ENCODE assay signal across 8 cellular contexts in genomic region chr14:23319746-23320583, GRCh38. TPM values are rescaled to one million over a fixed set of nuclear protein-coding genes. Genes with fewer than 3 reads are reported as not detected.
DNase-seq lines count a peak whose midpoint lies in the region; ATAC-seq, FAIRE-seq and TF ChIP-seq lines count a peak whose summit lies in the region.

No MANE protein-coding gene starts in this region.

- H3K27ac ChIP-seq in PC-3 (ENCODE audit: low read length) (peak overlapping the region; percentile 80), endothelial cell of umbilical vein (ENCODE audit: insufficient read depth, low read depth, low read length) (peak overlapping the region; percentile 75), ovary (peak overlapping the region in 1 of 2 donors; percentile 98)

- no peaks in the 10 kb centered on the region for H3K9me3 ChIP-seq in PC-3 (ENCODE audit: low read length)
- H3K9me3 ChIP-seq in endothelial cell of umbilical vein (replicated peaks; ENCODE audit: control insufficient read depth, insufficient read depth, low read length): no peaks in the 10 kb centered on the region
- no peaks in the 10 kb centered on the region for H3K9me3 ChIP-seq in ovary

- H3K9me3 Mint-ChIP-seq in Calu3 (ENCODE audit: low read depth, unreplicated experiment): no peaks in the 10 kb centered on the region

- peaks cover 11% of the 10 kb centered on the region for H3K4me1 Mint-ChIP-seq in Calu3 (ENCODE audit: low read depth, unreplicated experiment)

- no TSS peak for BruUV-seq in Calu3 (replicated peaks; lab: Mats Ljungman, UMichigan)
- no TSS peak for BruUV-seq in PC-3 (replicated peaks; lab: Mats Ljungman, UMichigan)
- no TSS peak for BruUV-seq in endothelial cell of umbilical vein (replicated peaks; lab: Mats Ljungman, UMichigan)

- H2AFZ ChIP-seq in PC-3 (ENCODE audit: low read length) (peak overlapping the region; percentile 89), endothelial cell of umbilical vein (ENCODE audit: low read depth, low read length) (peak overlapping the region; percentile 76)

- H3K9ac ChIP-seq in PC-3 (ENCODE audit: low read length) (peak overlapping the region; percentile 63), endothelial cell of umbilical vein (replicated peaks; ENCODE audit: extremely low read depth, insufficient read depth, low read length) (peak overlapping the region; percentile 58)

- POLR2A ChIA-PET in PC-3 (lab: Charles Lee; ENCODE audit: unreplicated experiment): interaction anchor here (0.7 to 2.0 kb wide), 4 partner anchors 13 to 34 kb away, joined by 3 to 16 read pairs (median 9); partner anchors contain the start of genes BCL2L2, HOMEZ and PPP1R3E
- POLR2A ChIA-PET in endothelial cell of umbilical vein (lab: Charles Lee): no interaction called here

- TF ChIP-seq POLR2A in endothelial cell of umbilical vein (IDR thresholded peaks at IDR 0.05; ENCODE audit: low read depth, low read length): no peak
- peak; percentile 19 for TF ChIP-seq POLR2A in ovary (IDR thresholded peaks at IDR 0.05)

- H3K27ac Mint-ChIP-seq in Calu3 (ENCODE audit: unreplicated experiment): peak overlapping the region; percentile 92

- no peak for FAIRE-seq in endothelial cell of umbilical vein (lab: Jason Lieb, UNC)

- H3K4me3 Mint-ChIP-seq in Calu3 (ENCODE audit: low read depth, unreplicated experiment): peak overlapping the region; percentile 92

- DNase-seq in Calu3: no peak
- DNase-seq in PC-3: no peak
- no peak for DNase-seq in endothelial cell of umbilical vein (ENCODE audit: low read depth, low spot score)
- DNase-seq in ovary: peak in 3 of 5 donors; percentile 28 to 52 (median 44)
- no peak for DNase-seq in NCI-H1417 (lab: John Stamatoyannopoulos, UW)
- no peak for DNase-seq in stimulated activated CD4-positive, alpha-beta T cell treated with anti-CD3 and anti-CD28 coated beads, Interleukin-12 subunit alpha, Interleukin-12 subunit beta, amount 100 ng/mL, for 4 hours

- H3K9me2 ChIP-seq in PC-3 (replicated peaks; ENCODE audit: low read length): no peaks in the 10 kb centered on the region

- ATAC-seq in PC-3: no peak
- no peak for ATAC-seq in HG02759 (IDR thresholded peaks at IDR 0.05; ENCODE audit: unreplicated experiment)
- no peak for ATAC-seq in GM21723 (IDR thresholded peaks at IDR 0.05; ENCODE audit: unreplicated experiment)

- peaks cover 26% of the 10 kb centered on the region for H3K79me2 ChIP-seq in PC-3 (ENCODE audit: low read length)
- H3K79me2 ChIP-seq in endothelial cell of umbilical vein (ENCODE audit: control insufficient read depth, insufficient read depth, low read length): peaks cover 27% of the 10 kb centered on the region

- no peaks in the 10 kb centered on the region for H3K27me3 Mint-ChIP-seq in Calu3 (ENCODE audit: unreplicated experiment)

- TF ChIP-seq CTCF in Calu3 (IDR thresholded peaks at IDR 0.05; ENCODE audit: unreplicated experiment) (no peak), PC-3 (conservative IDR thresholded peaks at IDR 0.05; ENCODE audit: low read depth, low read length) (no peak), endothelial cell of umbilical vein (IDR thresholded peaks at IDR 0.05; ENCODE audit: extremely low read depth in 1 of 2, insufficient read depth in 1 of 2, low read depth in 1 of 2, low read length in 2 of 2) (no peak), ovary (IDR thresholded peaks at IDR 0.05) (no peak)

- TF ChIP-seq EP300 in ovary (IDR thresholded peaks at IDR 0.05): no peak

- H3K4me2 ChIP-seq in PC-3 (ENCODE audit: low read length) (peak overlapping the region; percentile 80), endothelial cell of umbilical vein (ENCODE audit: insufficient read depth, low read length) (peak overlapping the region; percentile 53)

- dilution Hi-C loops in endothelial cell of umbilical vein (cut with MboI; ENCODE audit: extremely low pct_ligation_motif_present, low sequenced_read_pairs): no loop called here

- H3K27me3 ChIP-seq in PC-3 (ENCODE audit: low read length) (no peaks in the 10 kb centered on the region), endothelial cell of umbilical vein (ENCODE audit: control insufficient read depth in 2 of 2, insufficient read depth in 2 of 2, low read length in 2 of 2) (no peaks in the 10 kb centered on the region), ovary (no peaks in the 10 kb centered on the region)

- CTCF ChIA-PET in Calu3 (lab: Charles Lee) (interaction anchor here (0.7 to 2.7 kb wide), 4 partner anchors 14 to 199 kb away, joined by 6 to 12 read pairs (median 8); partner anchors contain the start of gene BCL2L2), PC-3 (lab: Charles Lee) (interaction anchor here (0.6 kb wide), 1 partner anchor 24 kb away, joined by 4 read pairs; no protein-coding TSS in a partner anchor), endothelial cell of umbilical vein (lab: Charles Lee) (interaction anchor here (1.2 to 2.9 kb wide), 5 partner anchors 13 to 240 kb away, joined by 3 to 20 read pairs (median 15); partner anchors contain the start of gene BCL2L2)

- intact Hi-C loops in Calu3 (cut with micrococcal nuclease; ENCODE audit: unreplicated experiment) (loop anchor here (10.0 kb wide), 1 partner anchor 235 kb away; the partner anchor contains the start of genes THTPA and ZFHX2), PC-3 (cut with micrococcal nuclease) (no loop called here), endothelial cell of umbilical vein (cut with micrococcal nuclease) (loop anchor here (2.0 kb wide), 1 partner anchor 33 kb away; the partner anchor contains the start of gene HOMEZ), ovary (cut with DNase I) (loop anchor here (1.0 to 10.0 kb wide), 6 partner anchors 17 to 245 kb away; partner anchors contain the start of genes NGDN (in 3 of the 4), PPP1R3E (in 2 of the 4), AP1G2 (in 1 of the 4) and THTPA (in 1 of the 4))

- peaks cover 69% of the 10 kb centered on the region for H3K36me3 Mint-ChIP-seq in Calu3 (ENCODE audit: insufficient read depth, unreplicated experiment)

- no peaks in the 10 kb centered on the region for H3K9me1 ChIP-seq in endothelial cell of umbilical vein (replicated peaks; ENCODE audit: control insufficient read depth, extremely low read depth, insufficient read depth, low read length)

- WGBS in ovary, 3 donors: 85 to 94% (median 89%) methylated on average over 17 of the region's 17 CpGs

- H3K36me3 ChIP-seq in PC-3 (ENCODE audit: low read depth, low read length) (peaks cover 34% of the 10 kb centered on the region), endothelial cell of umbilical vein (ENCODE audit: control insufficient read depth in 2 of 2, extremely low read depth in 1 of 2, insufficient read depth in 2 of 2, low read length in 2 of 2) (peaks cover 12 to 13% of the 10 kb centered on the region in 2 experiments), ovary (no peaks in the 10 kb centered on the region)

- no peaks in the 10 kb centered on the region for H3F3A ChIP-seq in PC-3 (ENCODE audit: low read length, unreplicated experiment)

- H3K4me1 ChIP-seq in PC-3 (ENCODE audit: insufficient read depth, low read length) (peaks cover 17% of the 10 kb centered on the region), endothelial cell of umbilical vein (ENCODE audit: control insufficient read depth, extremely low read depth, insufficient read depth, low read length) (peaks cover 16% of the 10 kb centered on the region), ovary (ENCODE audit: insufficient read depth) (peaks cover 9% of the 10 kb centered on the region)

- H4K20me1 ChIP-seq in PC-3 (ENCODE audit: low read length): peaks cover 11% of the 10 kb centered on the region; the same call in 1 of the 2 replicates
- no peaks in the 10 kb centered on the region for H4K20me1 ChIP-seq in endothelial cell of umbilical vein (replicated peaks; ENCODE audit: control insufficient read depth, extremely low read depth, insufficient read depth, low read length)

- H3K4me3 ChIP-seq in PC-3 (ENCODE audit: low read length): peak overlapping the region; percentile 44
- peak overlapping the region in 2 of 3 experiments; percentile 33 to 34 for H3K4me3 ChIP-seq in endothelial cell of umbilical vein (replicated peaks in 1 of 3; ENCODE audit: insufficient read depth in 1 of 3, low read depth in 1 of 3, low read length in 3 of 3)
- peak overlapping the region; percentile 46 for H3K4me3 ChIP-seq in ovary

RNA-seq across cellular contexts. Expression of gene PABPN1, which starts 1.3 kb away (rescaled TPM):
- total RNA-seq in Calu3 (2022) (173 and 181 TPM in 2 replicates), PC-3 (2014; rRNA removed) (89.1 and 116 TPM in 2 replicates), endothelial cell of umbilical vein (218 and 231 TPM in 2 replicates), ovary (100 to 1,000 TPM in 5 of 7 donors, 10 to 100 TPM in 2; 37.2 to 164 (median 136) TPM)
- polyA plus RNA-seq in endothelial cell of umbilical vein (227 and 231 TPM in 2 replicates), ovary (100 to 1,000 TPM in 1 of 2 donors, 10 to 100 TPM in 1; 93.4 to 117 TPM)
- 215 and 217 TPM in 2 replicates for polyA plus RNA-seq in endothelial cell of umbilical vein (2011; cell fraction: cytosol; rRNA removed)
- polyA plus RNA-seq in endothelial cell of umbilical vein (2011; cell fraction: nucleus; rRNA removed): 1,100 and 1,212 TPM in 2 replicates
- 126 and 161 TPM in 2 replicates for polyA plus RNA-seq in endothelial cell of umbilical vein (2012)
- polyA minus RNA-seq in endothelial cell of umbilical vein: 115 and 133 TPM in 2 replicates
- 45.6 TPM for polyA minus RNA-seq in endothelial cell of umbilical vein (2011; cell fraction: cytosol; rRNA and poly(A)+ RNA removed)
- polyA minus RNA-seq in endothelial cell of umbilical vein (2011; cell fraction: nucleus; rRNA and poly(A)+ RNA removed): 142 and 147 TPM in 2 replicates

RNA-seq across cellular contexts. Expression of gene BCL2L2, which starts 13.3 kb away (rescaled TPM):
- total RNA-seq in Calu3 (2022) (19.0 and 21.3 TPM in 2 replicates), PC-3 (2014; rRNA removed) (32.4 and 33.5 TPM in 2 replicates), endothelial cell of umbilical vein (24.3 and 26.2 TPM in 2 replicates), ovary (10 to 100 TPM; 17.0 to 38.7 (median 29.1) TPM)
- polyA plus RNA-seq in endothelial cell of umbilical vein (14.7 and 19.9 TPM in 2 replicates), ovary (10 to 100 TPM; 31.7 to 36.0 TPM)
- 16.9 and 20.3 TPM in 2 replicates for polyA plus RNA-seq in endothelial cell of umbilical vein (2011; cell fraction: cytosol; rRNA removed)
- polyA plus RNA-seq in endothelial cell of umbilical vein (2011; cell fraction: nucleus; rRNA removed): 50.6 and 58.9 TPM in 2 replicates
- polyA plus RNA-seq in endothelial cell of umbilical vein (2012): 17.0 and 19.1 TPM in 2 replicates
- 19.1 and 21.2 TPM in 2 replicates for polyA minus RNA-seq in endothelial cell of umbilical vein
- polyA minus RNA-seq in endothelial cell of umbilical vein (2011; cell fraction: cytosol; rRNA and poly(A)+ RNA removed): 6.9 TPM
- polyA minus RNA-seq in endothelial cell of umbilical vein (2011; cell fraction: nucleus; rRNA and poly(A)+ RNA removed): 20.7 and 24.0 TPM in 2 replicates

RNA-seq across cellular contexts. Expression of gene PPP1R3E, which starts 17.3 kb away (rescaled TPM):
- total RNA-seq in Calu3 (2022): 12.8 and 16.2 TPM in 2 replicates
- 3.2 and 5.0 TPM in 2 replicates for total RNA-seq in PC-3 (2014; rRNA removed)
- total RNA-seq in endothelial cell of umbilical vein: 4.1 and 7.4 TPM in 2 replicates
- 3.2 and 4.3 TPM in 2 replicates for polyA plus RNA-seq in endothelial cell of umbilical vein
- 1.8 and 2.5 TPM in 2 replicates for polyA plus RNA-seq in endothelial cell of umbilical vein (2011; cell fraction: cytosol; rRNA removed)
- 16.1 and 21.3 TPM in 2 replicates for polyA plus RNA-seq in endothelial cell of umbilical vein (2011; cell fraction: nucleus; rRNA removed)
- 1.8 and 1.9 TPM in 2 replicates for polyA plus RNA-seq in endothelial cell of umbilical vein (2012)
- polyA minus RNA-seq in endothelial cell of umbilical vein: 5.5 and 7.0 TPM in 2 replicates
- polyA minus RNA-seq in endothelial cell of umbilical vein (2011; cell fraction: cytosol; rRNA and poly(A)+ RNA removed): 3.6 TPM
- 8.3 and 18.7 TPM in 2 replicates for polyA minus RNA-seq in endothelial cell of umbilical vein (2011; cell fraction: nucleus; rRNA and poly(A)+ RNA removed)
- total RNA-seq in ovary: 10 to 100 TPM in 5 of 7 donors, 1 to 10 TPM in 2; 6.8 to 26.4 (median 21.2) TPM
- 10 to 100 TPM; 10.7 to 17.3 TPM for polyA plus RNA-seq in ovary

RNA-seq across cellular contexts. Expression of gene SLC22A17, which starts 32.7 kb away (rescaled TPM):
- total RNA-seq in Calu3 (2022) (0.39 and 0.61 TPM in 2 replicates), PC-3 (2014; rRNA removed) (12.0 and 13.2 TPM in 2 replicates), endothelial cell of umbilical vein (1.8 and 4.6 TPM in 2 replicates), ovary (10 to 100 TPM; 25.0 to 48.0 (median 38.5) TPM)
- polyA plus RNA-seq in endothelial cell of umbilical vein (2.9 and 4.2 TPM in 2 replicates), ovary (10 to 100 TPM in 1 of 2 donors, 1 to 10 TPM in 1; 8.9 to 32.7 TPM)
- 0.96 and 1.6 TPM in 2 replicates for polyA plus RNA-seq in endothelial cell of umbilical vein (2011; cell fraction: cytosol; rRNA removed)
- polyA plus RNA-seq in endothelial cell of umbilical vein (2011; cell fraction: nucleus; rRNA removed): 8.4 and 11.1 TPM in 2 replicates
- 1.7 and 4.8 TPM in 2 replicates for polyA plus RNA-seq in endothelial cell of umbilical vein (2012)
- polyA minus RNA-seq in endothelial cell of umbilical vein: 0.95 and 2.0 TPM in 2 replicates
- not detected for polyA minus RNA-seq in endothelial cell of umbilical vein (2011; cell fraction: cytosol; rRNA and poly(A)+ RNA removed)
- 1.1 and 2.3 TPM in 2 replicates for polyA minus RNA-seq in endothelial cell of umbilical vein (2011; cell fraction: nucleus; rRNA and poly(A)+ RNA removed)

RNA-seq across cellular contexts. Expression of gene HOMEZ, which starts 34.0 kb away (rescaled TPM):
- 19.3 and 22.6 TPM in 2 replicates for total RNA-seq in Calu3 (2022)
- total RNA-seq in PC-3 (2014; rRNA removed): 4.1 and 7.7 TPM in 2 replicates
- 11.3 and 11.7 TPM in 2 replicates for total RNA-seq in endothelial cell of umbilical vein
- 16.8 and 17.7 TPM in 2 replicates for polyA plus RNA-seq in endothelial cell of umbilical vein
- 16.4 and 16.9 TPM in 2 replicates for polyA plus RNA-seq in endothelial cell of umbilical vein (2011; cell fraction: cytosol; rRNA removed)
- polyA plus RNA-seq in endothelial cell of umbilical vein (2011; cell fraction: nucleus; rRNA removed): 6.7 and 8.7 TPM in 2 replicates
- 7.3 and 8.0 TPM in 2 replicates for polyA plus RNA-seq in endothelial cell of umbilical vein (2012)
- 23.3 and 27.7 TPM in 2 replicates for polyA minus RNA-seq in endothelial cell of umbilical vein
- polyA minus RNA-seq in endothelial cell of umbilical vein (2011; cell fraction: cytosol; rRNA and poly(A)+ RNA removed): 18.6 TPM
- polyA minus RNA-seq in endothelial cell of umbilical vein (2011; cell fraction: nucleus; rRNA and poly(A)+ RNA removed): 5.8 and 7.4 TPM in 2 replicates
- 10 to 100 TPM in 5 of 7 donors, 1 to 10 TPM in 2; 5.9 to 22.8 (median 13.4) TPM for total RNA-seq in ovary
- 10 to 100 TPM in 1 of 2 donors, 1 to 10 TPM in 1; 7.6 to 23.7 TPM for polyA plus RNA-seq in ovary

Comparison
In these comparisons a context has a peak if more than half of its experiments do, and no peak if none do; other contexts are left out.
1. DNase-seq: peak in ovary (3 of 5); none in Calu3 (single experiment), PC-3 (single experiment), endothelial cell of umbilical vein (single experiment), NCI-H1417 (0 of 3) and stimulated activated CD4-positive, alpha-beta T cell treated with anti-CD3 and anti-CD28 coated beads, Interleukin-12 subunit alpha, Interleukin-12 subunit beta, amount 100 ng/mL, for 4 hours (single experiment).
2. Peak in every context shown above with its lines, with median percentiles within 50 percentile points of each other: H3K4me3 ChIP-seq.